8 cellular contexts compared by ENCODE assay signal in the genomic region with DNA sequence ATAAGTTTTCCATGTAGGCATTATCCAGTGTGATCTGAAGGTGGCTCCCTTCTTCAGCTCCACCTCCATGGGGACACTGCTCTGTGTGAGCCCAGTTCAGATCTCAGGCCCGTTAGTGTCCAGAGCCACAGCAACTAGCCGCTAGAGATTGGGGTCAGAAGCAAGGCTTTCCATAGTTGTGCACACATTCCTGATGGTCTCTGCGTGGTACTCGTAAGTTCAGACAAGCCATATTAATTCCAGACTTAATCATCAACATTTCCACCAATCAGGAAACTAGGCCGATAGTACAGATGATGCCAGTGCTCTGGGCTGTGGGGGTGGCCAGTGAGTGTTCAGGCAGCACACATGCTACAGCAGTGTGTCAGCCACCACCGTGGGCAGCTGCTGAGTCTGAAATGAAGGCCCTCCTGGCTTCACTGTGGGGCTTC. TPM values are rescaled to one million over a fixed set of nuclear protein-coding genes. Genes with fewer than 3 reads are reported as not detected.
DNase-seq lines count a peak whose midpoint lies in the region; ATAC-seq, FAIRE-seq and TF ChIP-seq lines count a peak whose summit lies in the region.

No MANE protein-coding gene starts in this region.

- no peak overlapping the region for H3K4me3 Mint-ChIP-seq in CD8-positive, alpha-beta T cell

- no peak overlapping the region for H3K4me3 ChIP-seq in bronchial epithelial cell (ENCODE audit: low read depth, low read length)
- H3K4me3 ChIP-seq in mucosa of descending colon: no peak overlapping the region
- H3K4me3 ChIP-seq in CD8-positive, alpha-beta T cell (ENCODE audit: low read depth, low read length): no peak overlapping the region

- H3K9me3 ChIP-seq in mucosa of descending colon: peaks cover 8% of the 10 kb centered on the region
- H3K9me3 ChIP-seq in CD8-positive, alpha-beta T cell (ENCODE audit: low read length): no peaks in the 10 kb centered on the region

- peak; percentile 22 for ATAC-seq in mucosa of descending colon
- no peak for ATAC-seq in left ventricle myocardium superior
- ATAC-seq in CD8-positive, alpha-beta T cell: no peak

- H3K27me3 ChIP-seq in bronchial epithelial cell (ENCODE audit: control insufficient read depth, insufficient read depth, low read length): no peaks in the 10 kb centered on the region
- H3K27me3 ChIP-seq in CD8-positive, alpha-beta T cell (ENCODE audit: insufficient read depth, low read length): no peaks in the 10 kb centered on the region

- no peaks in the 10 kb centered on the region for H3K36me3 ChIP-seq in bronchial epithelial cell (ENCODE audit: control insufficient read depth, insufficient read depth, low read length)
- no peaks in the 10 kb centered on the region for H3K36me3 ChIP-seq in mucosa of descending colon (ENCODE audit: low read depth)
- no peaks in the 10 kb centered on the region for H3K36me3 ChIP-seq in CD8-positive, alpha-beta T cell (ENCODE audit: insufficient read depth, low read length)

- no peaks in the 10 kb centered on the region for H3K4me1 Mint-ChIP-seq in CD8-positive, alpha-beta T cell (ENCODE audit: low read depth)

- CTCF ChIA-PET in CD8-positive, alpha-beta T cell (lab: Charles Lee): no interaction called here

- no peak overlapping the region for H3K27ac ChIP-seq in substantia nigra (ENCODE audit: low read depth, low read length, poor library complexity, severe bottlenecking)
- no peak overlapping the region for H3K27ac ChIP-seq in CD8-positive, alpha-beta T cell (ENCODE audit: low read depth, low read length)

- intact Hi-C loops in mucosa of descending colon (cut with DNase I, micrococcal nuclease): no loop called here
- intact Hi-C loops in left ventricle myocardium superior (cut with micrococcal nuclease): no loop called here
- intact Hi-C loops in CD8-positive, alpha-beta T cell (cut with DNase I, micrococcal nuclease): no loop called here

- H3K27ac Mint-ChIP-seq in CD8-positive, alpha-beta T cell: no peak overlapping the region

- peak; percentile 47 for FAIRE-seq in bronchial epithelial cell (lab: Jason Lieb, UNC)

- H3K9me3 Mint-ChIP-seq in CD8-positive, alpha-beta T cell: peaks cover 6% of the 10 kb centered on the region

- TF ChIP-seq CTCF in bronchial epithelial cell (IDR thresholded peaks at IDR 0.05; ENCODE audit: insufficient read depth, low read length, severe bottlenecking) (no peak), mucosa of descending colon (IDR thresholded peaks at IDR 0.05) (no peak)
- no peak for TF ChIP-seq CTCF in CD8-positive, alpha-beta T cell (IDR thresholded peaks at IDR 0.05)

- H3K4me1 ChIP-seq in mucosa of descending colon (ENCODE audit: low read depth): no peaks in the 10 kb centered on the region
- no peaks in the 10 kb centered on the region for H3K4me1 ChIP-seq in CD8-positive, alpha-beta T cell (ENCODE audit: insufficient read depth, low read length)

- no peaks in the 10 kb centered on the region for H3K27me3 Mint-ChIP-seq in CD8-positive, alpha-beta T cell (ENCODE audit: low read depth)

- POLR2A ChIA-PET in CD8-positive, alpha-beta T cell (lab: Charles Lee): interaction anchor here (0.8 kb wide), 1 partner anchor 18 kb away, joined by 3 read pairs; no protein-coding TSS in a partner anchor

- DNase-seq in Ammon's horn (ENCODE audit: low spot score): peak; percentile 68
- DNase-seq in M059J (ENCODE audit: low read depth): peak; percentile 97
- DNase-seq in bronchial epithelial cell (ENCODE audit: low read depth): peak; percentile 94
- no peak for DNase-seq in mucosa of descending colon
- DNase-seq in midbrain (lab: John Stamatoyannopoulos, UW): no peak
- DNase-seq in left ventricle myocardium superior: no peak
- no peak for DNase-seq in substantia nigra (lab: John Stamatoyannopoulos, UW)
- no peak for DNase-seq in CD8-positive, alpha-beta T cell

- H3K36me3 Mint-ChIP-seq in CD8-positive, alpha-beta T cell: peaks cover 12% of the 10 kb centered on the region

RNA-seq across cellular contexts. Expression of a gene that starts 17.5 kb away (rescaled TPM):
- total RNA-seq in M059J (2014; rRNA removed; shearing (Covaris generic)): 71.3 and 107 TPM in 2 replicates
- total RNA-seq in bronchial epithelial cell (48.8 and 66.6 TPM in 2 replicates), mucosa of descending colon (100 to 1,000 TPM in 1 of 3 donors, 10 to 100 TPM in 2; 55.8 to 127 (median 92.7) TPM), left ventricle myocardium superior (62.2 TPM)
- total RNA-seq in CD8-positive, alpha-beta T cell: 10 to 100 TPM; 64.0 to 64.3 TPM

Comparison
In these comparisons a context has a peak if more than half of its experiments do, and no peak if none do; other contexts are left out.
1. DNase-seq: peak in Ammon's horn (single experiment), M059J (single experiment) and bronchial epithelial cell (single experiment); none in mucosa of descending colon (0 of 3), midbrain (single experiment), left ventricle myocardium superior (single experiment), substantia nigra (0 of 49) and CD8-positive, alpha-beta T cell (0 of 7).